In genomic region chr3:192001217-192001616, GRCh38 we compare ENCODE assay signal across 36 cellular contexts.
"Had no signal": no experiment of that assay in that cellular context is flagged by ENCODE, and none has a peak within 500 bp of the region (broad histone marks: within the 10 kb centered on the region; RNA-seq: fewer than 3 reads in every experiment).

No MANE protein-coding gene starts in this region.

- DNase-seq: MG63, MM.1S, MV-4-11, NCI-H1048, NCI-H1092, NCI-H1092 treated with DMSO at 0.1 percent for 48 hours, NCI-H1105, NCI-H1105 treated with DMSO at 0.1 percent for 48 hours, NCI-H1417, NCI-H1417 treated with DMSO at 0.1 percent for 48 hours, NCI-H1436, NCI-H1436 treated with DMSO at 0.1 percent for 48 hours, NCI-H146, NCI-H1694, NCI-H1694 treated with DMSO at 0.1 percent for 48 hours, NCI-H187, NCI-H187 treated with DMSO at 0.1 percent for 48 hours, NCI-H1930, NCI-H2029, NCI-H2029 treated with DMSO at 0.1 percent for 48 hours, NCI-H2081, NCI-H2081 treated with DMSO at 0.1 percent for 48 hours, NCI-H2107, NCI-H2171, NCI-H2171 treated with DMSO at 0.1 percent for 48 hours, NCI-H2227 treated with DMSO at 0.1 percent for 48 hours, NCI-H226, NCI-H345, NCI-H446, NCI-H446 treated with DMSO at 0.1 percent for 48 hours, NCI-H510A, NCI-H510A treated with DMSO at 0.1 percent for 48 hours, NCI-H524, NCI-H524 treated with DMSO at 0.1 percent for 48 hours, NCI-H526, NCI-H526 treated with DMSO at 0.1 percent for 48 hours had no signal

- H3K36me3 ChIP-seq: MG63 had no signal

- H3K9me3 ChIP-seq: MG63 had no signal

- H3K27me3 ChIP-seq: MG63 had no signal

- H3K4me3 ChIP-seq: MG63 had no signal
